Comparison of ENCODE assay signal across 8 cellular contexts in the genomic region with DNA sequence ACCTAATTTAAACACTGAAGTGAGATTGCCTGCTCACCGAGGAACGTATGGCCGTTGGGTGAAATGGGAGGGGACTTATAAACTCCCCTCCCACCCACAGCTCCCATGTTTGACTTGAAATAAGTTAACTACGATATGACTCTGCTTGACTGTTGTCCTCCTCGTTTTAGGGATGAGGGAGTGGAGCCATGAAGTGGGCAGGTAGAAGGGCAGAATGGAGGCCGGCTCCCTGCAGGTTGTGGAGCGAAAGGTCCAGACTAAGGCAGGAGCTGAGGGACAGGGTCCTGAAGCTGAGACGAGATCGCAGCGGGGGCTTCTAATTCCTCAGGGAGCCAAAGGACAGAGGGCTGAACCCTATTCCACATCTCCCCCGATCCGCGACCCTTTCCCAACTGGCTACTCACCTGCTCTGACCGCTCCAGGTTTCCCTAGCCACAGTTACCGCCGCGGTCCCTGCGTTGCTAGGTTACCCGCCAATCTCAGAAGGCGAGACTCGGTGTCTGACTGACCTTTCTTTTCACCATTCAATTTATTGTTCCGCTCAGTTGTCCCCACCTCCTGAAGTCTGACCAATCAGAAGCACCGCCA. TPM values are rescaled to one million over a fixed set of nuclear protein-coding genes. Genes with fewer than 3 reads are reported as not detected.
DNase-seq lines count a peak whose midpoint lies in the region; TF ChIP-seq lines count a peak whose summit lies in the region.

No MANE protein-coding gene starts in this region.

- BruUV-seq in OCI-LY7 (replicated peaks; lab: Mats Ljungman, UMichigan): TSS peak; percentile 69

- intact Hi-C loops in activated naive CD4-positive, alpha-beta T cell treated with anti-CD3 and anti-CD28 coated beads for 36 hours (cut with micrococcal nuclease): loop anchor here (1.0 to 5.0 kb wide), 8 partner anchors 10 to 742 kb away; a partner anchor contains a TSS
- intact Hi-C loops in OCI-LY7 (cut with micrococcal nuclease; ENCODE audit: unreplicated experiment): loop anchor here (1.0 to 5.0 kb wide), 2 partner anchors 23 to 158 kb away; no protein-coding TSS in a partner anchor

- no peak overlapping the region for H2AFZ ChIP-seq in OCI-LY7 (ENCODE audit: low read length)

- no peak for TF ChIP-seq CTCF in OCI-LY7 (conservative IDR thresholded peaks at IDR 0.05; ENCODE audit: low read length)

- no peaks in the 10 kb centered on the region for H4K20me1 ChIP-seq in OCI-LY7 (ENCODE audit: insufficient read depth, low read length)

- peaks cover 42% of the 10 kb centered on the region for H3K4me1 Mint-ChIP-seq in activated naive CD4-positive, alpha-beta T cell treated with anti-CD3 and anti-CD28 coated beads for 36 hours (ENCODE audit: low read depth)

- H3K4me1 ChIP-seq in OCI-LY7 (ENCODE audit: insufficient read depth, low read length, poor library complexity, severe bottlenecking) (peaks cover 54% of the 10 kb centered on the region), rectal smooth muscle tissue (ENCODE audit: control insufficient read depth, insufficient read depth, low read length) (peaks cover 18% of the 10 kb centered on the region)

- H3K4me3 ChIP-seq in OCI-LY7 (ENCODE audit: low read depth, low read length, poor library complexity, severe bottlenecking) (peak overlapping the region; percentile 82), rectal smooth muscle tissue (ENCODE audit: low read length) (peak overlapping the region; percentile 70)

- no peaks in the 10 kb centered on the region for H3K27me3 ChIP-seq in rectal smooth muscle tissue (ENCODE audit: control insufficient read depth, insufficient read depth, low read length)

- peaks cover 5% of the 10 kb centered on the region for H3K36me3 Mint-ChIP-seq in activated naive CD4-positive, alpha-beta T cell treated with anti-CD3 and anti-CD28 coated beads for 36 hours (ENCODE audit: low read depth)

- H3K4me3 Mint-ChIP-seq in activated naive CD4-positive, alpha-beta T cell treated with anti-CD3 and anti-CD28 coated beads for 36 hours: peak overlapping the region; percentile 96

- POLR2A ChIA-PET in OCI-LY7 (lab: Charles Lee): interaction anchor here (0.6 to 12.4 kb wide), 8 partner anchors 9 to 107 kb away, joined by 3 to 183 read pairs (median 4); a partner anchor contains a TSS

- H3K27ac ChIP-seq in OCI-LY7 (ENCODE audit: low read depth, low read length, poor library complexity, severe bottlenecking) (peak overlapping the region; percentile 99), rectal smooth muscle tissue (ENCODE audit: low read depth, low read length) (no peak overlapping the region)

- H3K9ac ChIP-seq in rectal smooth muscle tissue (ENCODE audit: low read length): no peak overlapping the region

- no peak for TF ChIP-seq POLR2A in erythroblast (IDR thresholded peaks at IDR 0.05; ENCODE audit: low read length)

- CTCF ChIA-PET in activated naive CD4-positive, alpha-beta T cell treated with anti-CD3 and anti-CD28 coated beads for 36 hours (lab: Charles Lee): interaction anchor here (1.4 to 1.7 kb wide), 2 partner anchors 10 to 11 kb away, joined by 5 read pairs; no protein-coding TSS in a partner anchor
- CTCF ChIA-PET in OCI-LY7 (lab: Charles Lee; ENCODE audit: unreplicated experiment): no interaction called here

- no peak for DNase-seq in activated naive CD4-positive, alpha-beta T cell treated with anti-CD3 and anti-CD28 coated beads for 36 hours
- DNase-seq in activated naive CD4-positive, alpha-beta T cell (lab: John Stamatoyannopoulos, UW): no peak
- DNase-seq in OCI-LY7 (ENCODE audit: low spot score) (peak; percentile 59), erythroblast (lab: John Stamatoyannopoulos, UW) (peak; percentile 49 to 60), LoVo (ENCODE audit: low spot score) (no peak), HCEC 1CT (no peak), nucleus accumbens (lab: John Stamatoyannopoulos, UW) (no peak)

- H3K36me3 ChIP-seq in OCI-LY7 (ENCODE audit: insufficient read depth, low read length) (peaks cover 18% of the 10 kb centered on the region), rectal smooth muscle tissue (ENCODE audit: control insufficient read depth, insufficient read depth, low read length) (no peaks in the 10 kb centered on the region)

- no peaks in the 10 kb centered on the region for H3K9me2 ChIP-seq in OCI-LY7 (ENCODE audit: insufficient read depth, low read length)

- no peaks in the 10 kb centered on the region for H3K27me3 Mint-ChIP-seq in activated naive CD4-positive, alpha-beta T cell treated with anti-CD3 and anti-CD28 coated beads for 36 hours (ENCODE audit: low read depth)

- H3K4me2 ChIP-seq in OCI-LY7 (ENCODE audit: low read length): peak overlapping the region; percentile 82

- H3K9me3 ChIP-seq in OCI-LY7 (ENCODE audit: low read length): no peaks in the 10 kb centered on the region

- no peaks in the 10 kb centered on the region for H3K9me3 Mint-ChIP-seq in activated naive CD4-positive, alpha-beta T cell treated with anti-CD3 and anti-CD28 coated beads for 36 hours

- H3K27ac Mint-ChIP-seq in activated naive CD4-positive, alpha-beta T cell treated with anti-CD3 and anti-CD28 coated beads for 36 hours: no peak overlapping the region

- H3K79me2 ChIP-seq in OCI-LY7 (ENCODE audit: insufficient read depth, low read depth, low read length): peaks cover 92% of the 10 kb centered on the region

RNA-seq across cellular contexts. Expression of a gene that starts 0.6 kb away (rescaled TPM):
- 10 to 100 TPM; 47.3 to 49.2 TPM for total RNA-seq in activated naive CD4-positive, alpha-beta T cell treated with anti-CD3 and anti-CD28 coated beads for 36 hours
- total RNA-seq in OCI-LY7 (2014; rRNA removed; shearing (Covaris generic)): 72.4 and 96.0 TPM in 2 replicates
- total RNA-seq in OCI-LY7 (2022): 160 and 177 TPM in 2 replicates

RNA-seq across cellular contexts. Expression of a gene that starts 35.2 kb away (rescaled TPM):
- total RNA-seq in activated naive CD4-positive, alpha-beta T cell treated with anti-CD3 and anti-CD28 coated beads for 36 hours: 10 to 100 TPM; 14.0 to 16.1 TPM
- total RNA-seq in OCI-LY7 (2014; rRNA removed; shearing (Covaris generic)): 72.5 and 90.8 TPM in 2 replicates
- 59.5 and 68.6 TPM in 2 replicates for total RNA-seq in OCI-LY7 (2022)

RNA-seq across cellular contexts. Expression of a gene that starts 35.4 kb away (rescaled TPM):
- total RNA-seq in activated naive CD4-positive, alpha-beta T cell treated with anti-CD3 and anti-CD28 coated beads for 36 hours: 100 to 1,000 TPM; 114 to 116 TPM
- total RNA-seq in OCI-LY7 (2014; rRNA removed; shearing (Covaris generic)): 86.0 and 87.2 TPM in 2 replicates
- 145 and 150 TPM in 2 replicates for total RNA-seq in OCI-LY7 (2022)

Comparison
In these comparisons a context has a peak if more than half of its experiments do, and no peak if none do; other contexts are left out.
1. DNase-seq: peak in OCI-LY7 (single experiment) and erythroblast (2 of 2); none in activated naive CD4-positive, alpha-beta T cell treated with anti-CD3 and anti-CD28 coated beads for 36 hours (single experiment), activated naive CD4-positive, alpha-beta T cell (0 of 4), LoVo (single experiment), HCEC 1CT (single experiment) and nucleus accumbens (0 of 56).